9 cellular contexts compared by ENCODE assay signal in the genomic region with DNA sequence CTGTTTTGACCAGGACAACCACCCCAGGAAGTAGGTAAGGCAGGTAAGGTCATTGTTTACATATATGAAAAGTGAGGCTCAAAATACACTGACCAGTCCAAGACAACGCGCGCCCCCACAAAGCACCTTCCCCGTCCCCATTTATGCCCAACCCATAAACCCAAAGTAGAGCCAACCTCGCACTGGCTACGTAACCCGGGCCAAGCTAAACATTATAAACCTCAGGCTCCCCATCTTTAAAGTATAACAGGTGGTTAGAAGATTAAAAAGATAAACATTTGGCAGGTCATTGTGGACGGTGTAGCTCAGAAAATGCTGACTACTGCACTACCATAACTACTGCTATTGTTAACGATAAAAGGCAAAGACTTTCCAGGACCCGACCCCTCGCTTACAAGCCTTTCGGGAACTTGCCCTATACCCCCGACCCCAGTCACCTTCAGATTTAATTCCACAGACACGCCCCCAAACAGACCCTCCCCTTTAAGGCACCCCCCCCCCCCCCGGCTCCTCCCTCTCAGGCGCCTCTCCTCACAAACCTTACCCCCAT. TPM values are rescaled to one million over a fixed set of nuclear protein-coding genes. Genes with fewer than 3 reads are reported as not detected.
DNase-seq lines count a peak whose midpoint lies in the region; ATAC-seq and TF ChIP-seq lines count a peak whose summit lies in the region.
"Had no signal": no experiment of that assay in that cellular context is flagged by ENCODE, and none has a peak within 500 bp of the region (broad histone marks: within the 10 kb centered on the region; RNA-seq: fewer than 3 reads in every experiment).

No MANE protein-coding gene starts in this region.

- no peaks in the 10 kb centered on the region for H3K9me3 Mint-ChIP-seq in Calu3 (ENCODE audit: low read depth, unreplicated experiment)
- H3K9me3 Mint-ChIP-seq in stimulated activated naive B cell treated with anti-CD40 and anti-IgM and Interleukin-4, amounts not matched to agents 10 μg/mL and 1 μg/mL and 100 μg/mL, for 72 hours: no peaks in the 10 kb centered on the region

- no peak for TF ChIP-seq POLR2A in IMR-90 (IDR thresholded peaks at IDR 0.05; ENCODE audit: low read depth, low read length)

- H3K27ac Mint-ChIP-seq in Calu3 (ENCODE audit: unreplicated experiment): peak overlapping the region; percentile 94
- peak overlapping the region; percentile 95 for H3K27ac Mint-ChIP-seq in stimulated activated naive B cell treated with anti-CD40 and anti-IgM and Interleukin-4, amounts not matched to agents 10 μg/mL and 1 μg/mL and 100 μg/mL, for 72 hours

- H2AK5ac ChIP-seq in IMR-90 (ENCODE audit: low read depth, low read length): peak overlapping the region; percentile 57; the same call in 1 of the 2 replicates

- H3K4me1 ChIP-seq in IMR-90 (ENCODE audit: control insufficient read depth, insufficient read depth, low read length): peaks cover 3% of the 10 kb centered on the region

- no peaks in the 10 kb centered on the region for H3K9me3 ChIP-seq in IMR-90 (ENCODE audit: control insufficient read depth, insufficient read depth, low read length)

- peak overlapping the region; percentile 87 for H3K4me3 Mint-ChIP-seq in Calu3 (ENCODE audit: low read depth, unreplicated experiment)
- peak overlapping the region; percentile 99 for H3K4me3 Mint-ChIP-seq in stimulated activated naive B cell treated with anti-CD40 and anti-IgM and Interleukin-4, amounts not matched to agents 10 μg/mL and 1 μg/mL and 100 μg/mL, for 72 hours

- in situ Hi-C loops in IMR-90 (cut with MboI; ENCODE audit: low sequenced_read_pairs): loop anchor here (5.0 kb wide), 1 partner anchor 43 kb away; no protein-coding TSS in a partner anchor

- no peak overlapping the region; the same call in 1 of the 2 replicates for H4K5ac ChIP-seq in IMR-90 (ENCODE audit: low read depth, low read length)

- H3K27me3 Mint-ChIP-seq in Calu3 (ENCODE audit: unreplicated experiment): no peaks in the 10 kb centered on the region
- H3K27me3 Mint-ChIP-seq in stimulated activated naive B cell treated with anti-CD40 and anti-IgM and Interleukin-4, amounts not matched to agents 10 μg/mL and 1 μg/mL and 100 μg/mL, for 72 hours: no peaks in the 10 kb centered on the region

- H2AK9ac ChIP-seq in IMR-90 (replicated peaks; ENCODE audit: low read depth, low read length, poor library complexity): peak overlapping the region; percentile 87

- CTCF ChIA-PET in Calu3 (lab: Charles Lee) (interaction anchor here (0.8 kb wide), 1 partner anchor 739 kb away, joined by 6 read pairs; no protein-coding TSS in a partner anchor), IMR-90 (lab: Yijun Ruan, JAX) (no interaction called here)

- TF ChIP-seq CTCF in Calu3 (IDR thresholded peaks at IDR 0.05; ENCODE audit: unreplicated experiment) (no peak), IMR-90 (conservative IDR thresholded peaks at IDR 0.05; ENCODE audit: low read depth, low read length) (no peak)

- peak overlapping the region; percentile 12; the same call in 1 of the 2 replicates for H3K27ac ChIP-seq in IMR-90 (ENCODE audit: insufficient read depth, low read length)
- peak overlapping the region; percentile 62 for H3K27ac ChIP-seq in angular gyrus (ENCODE audit: low read depth, low read length)

- TF ChIP-seq RAD21 in IMR-90 (IDR thresholded peaks at IDR 0.05; ENCODE audit: low read length): no peak

- no peak overlapping the region for H2BK5ac ChIP-seq in IMR-90 (ENCODE audit: low read depth, low read length, poor library complexity, severe bottlenecking)

- H2BK15ac ChIP-seq in IMR-90 (ENCODE audit: low read depth, low read length): no peak overlapping the region

- 0 out of 2 replicates have a peak overlapping the region, but pooled peaks have one; percentile 32 for H2BK120ac ChIP-seq in IMR-90 (ENCODE audit: low read depth, low read length)

- no peak overlapping the region for H4K91ac ChIP-seq in IMR-90 (ENCODE audit: insufficient read depth, low read depth, low read length)

- ATAC-seq in IMR-90 (ENCODE audit: low read depth) (peak; percentile 47), GM21619 (IDR thresholded peaks at IDR 0.05; ENCODE audit: unreplicated experiment) (no peak)
- ATAC-seq in stimulated activated naive B cell treated with anti-CD40 and anti-IgM and Interleukin-4, amounts not matched to agents 10 μg/mL and 1 μg/mL and 100 μg/mL, for 72 hours (replicated peaks): no peak

- H3K79me1 ChIP-seq in IMR-90 (ENCODE audit: low read depth in 1 of 2, low read length in 2 of 2): peaks cover 21 to 43% of the 10 kb centered on the region in 2 experiments

- H3K56ac ChIP-seq in IMR-90 (ENCODE audit: extremely low read depth, insufficient read depth, low read length): peak overlapping the region; percentile 30; the same call in 1 of the 2 replicates

- H2AFZ ChIP-seq in IMR-90 (replicated peaks; ENCODE audit: low read length, poor library complexity): peak overlapping the region; percentile 93

- H3K9ac ChIP-seq in IMR-90 (ENCODE audit: low read depth, low read length): peak overlapping the region; percentile 60

- peak overlapping the region in 1 of 2 experiments; percentile 46; a peak in 1 of 4 replicates for H4K8ac ChIP-seq in IMR-90 (ENCODE audit: low read depth in 2 of 2, low read length in 2 of 2)

- 0 out of 2 replicates have a peak, but pooled peaks cover 4% of the 10 kb centered on the region for H3K9me1 ChIP-seq in IMR-90 (ENCODE audit: insufficient read depth, low read length)

- H3K23ac ChIP-seq in IMR-90 (ENCODE audit: low read depth, low read length): peak overlapping the region; percentile 82

- dilution Hi-C loops in IMR-90 (cut with HindIII; ENCODE audit: low sequenced_read_pairs, unreplicated experiment): no loop called here

- peak overlapping the region; percentile 86 for H3K14ac ChIP-seq in IMR-90 (replicated peaks; ENCODE audit: low read depth, low read length)

- H3K4me3 ChIP-seq in IMR-90 (ENCODE audit: insufficient read depth, low read depth, low read length): peak overlapping the region; percentile 57

- intact Hi-C loops in Calu3 (cut with micrococcal nuclease; ENCODE audit: unreplicated experiment) (loop anchor here (5.0 kb wide), 1 partner anchor 38 kb away; no protein-coding TSS in a partner anchor), IMR-90 (cut with micrococcal nuclease) (loop anchor here (1.0 to 2.0 kb wide), 3 partner anchors 39 to 65 kb away; no protein-coding TSS in a partner anchor)

- BruUV-seq in Calu3 (replicated peaks; lab: Mats Ljungman, UMichigan) (no TSS peak), IMR-90 (replicated peaks; lab: Mats Ljungman, UMichigan) (no TSS peak)

- H3K18ac ChIP-seq in IMR-90 (ENCODE audit: low read depth, low read length): no peak overlapping the region

- DNase-seq in Calu3 (no peak), IMR-90 (no peak), iPS-NIHi7 (ENCODE audit: extremely low spot score) (peak; percentile 54), NCI-H524 treated with DMSO at 0.1 percent for 48 hours (lab: John Stamatoyannopoulos, UW) (no peak), foreskin melanocyte (no peak)
- no peak for DNase-seq in stimulated activated naive B cell treated with anti-CD40 and anti-IgM and Interleukin-4, amounts not matched to agents 10 μg/mL and 1 μg/mL and 100 μg/mL, for 72 hours

- no peaks in the 10 kb centered on the region for H4K20me1 ChIP-seq in IMR-90 (ENCODE audit: insufficient read depth, low read length)

- peak overlapping the region; percentile 89 for H3K4me2 ChIP-seq in IMR-90 (ENCODE audit: low read depth, low read length)

- H3K27me3 ChIP-seq in IMR-90 (ENCODE audit: control insufficient read depth, insufficient read depth, low read length): no peaks in the 10 kb centered on the region

- POLR2A ChIA-PET in IMR-90 (lab: Charles Lee; ENCODE audit: unreplicated experiment): no interaction called here

- peaks cover 22% of the 10 kb centered on the region for H3K4me1 Mint-ChIP-seq in Calu3 (ENCODE audit: low read depth, unreplicated experiment)
- H3K4me1 Mint-ChIP-seq in stimulated activated naive B cell treated with anti-CD40 and anti-IgM and Interleukin-4, amounts not matched to agents 10 μg/mL and 1 μg/mL and 100 μg/mL, for 72 hours: peaks cover 28 to 54% of the 10 kb centered on the region in 2 donors

- peak overlapping the region; percentile 11; the same call in 1 of the 2 replicates for H3K4ac ChIP-seq in IMR-90 (ENCODE audit: low read depth, low read length)

- WGBS in IMR-90 (ENCODE audit: extremely low coverage in 2 of 2, insufficient read length in 1 of 2), 2 experiments: 0% methylated on average over 2 of the region's 16 CpGs; no CpG with 5 or more reads in 1 of the 2 experiments

- H3K36me3 ChIP-seq in IMR-90 (ENCODE audit: control insufficient read depth, insufficient read depth, low read length): no peaks in the 10 kb centered on the region

- H3K36me3 Mint-ChIP-seq in Calu3 (ENCODE audit: insufficient read depth, unreplicated experiment): peaks cover 37% of the 10 kb centered on the region
- peaks cover 8 to 9% of the 10 kb centered on the region in 2 donors for H3K36me3 Mint-ChIP-seq in stimulated activated naive B cell treated with anti-CD40 and anti-IgM and Interleukin-4, amounts not matched to agents 10 μg/mL and 1 μg/mL and 100 μg/mL, for 72 hours

- no peak overlapping the region for H2BK20ac ChIP-seq in IMR-90 (ENCODE audit: low read depth, low read length)

TF ChIP-seq in IMR-90, 13 proteins besides CTCF, POLR2A, EP300 and RAD21:
- TF ChIP-seq MAFK (IDR thresholded peaks at IDR 0.05; ENCODE audit: low read depth, low read length) (peak; percentile 91), MAZ (IDR thresholded peaks at IDR 0.05; ENCODE audit: borderline replicate concordance, low read depth, low read length) (no peak)

RNA-seq across cellular contexts. Expression of gene NUMA1, which starts 0.5 kb away (rescaled TPM):
- total RNA-seq in Calu3 (2022): 140 and 146 TPM in 2 replicates
- 56.7 and 61.7 TPM in 2 replicates for total RNA-seq in IMR-90 (2012; rRNA removed)
- 97.0 and 107 TPM in 2 replicates for polyA plus RNA-seq in IMR-90 (2012; rRNA removed)
- polyA plus RNA-seq in IMR-90 (2012; cell fraction: cytosol; rRNA removed): 29.3 and 55.3 TPM in 2 replicates
- polyA plus RNA-seq in IMR-90 (2012; cell fraction: nucleus; rRNA removed; ENCODE audit: low replicate concordance): 250 and 340 TPM in 2 replicates

RNA-seq across cellular contexts. Expression of gene LRRC51, which starts 0.8 kb away (rescaled TPM):
- total RNA-seq in Calu3 (2022) (8.5 and 11.0 TPM in 2 replicates), IMR-90 (2012; rRNA removed) (4.4 and 5.6 TPM in 2 replicates)
- polyA plus RNA-seq in IMR-90 (2012; rRNA removed): 5.3 and 6.3 TPM in 2 replicates
- 3.2 and 6.6 TPM in 2 replicates for polyA plus RNA-seq in IMR-90 (2012; cell fraction: cytosol; rRNA removed)
- polyA plus RNA-seq in IMR-90 (2012; cell fraction: nucleus; rRNA removed; ENCODE audit: low replicate concordance): 2.7 and 4.4 TPM in 2 replicates

RNA-seq across cellular contexts. Expression of gene LAMTOR1, which starts 23.2 kb away (rescaled TPM):
- total RNA-seq in Calu3 (2022) (67.1 and 73.5 TPM in 2 replicates), IMR-90 (2012; rRNA removed) (118 and 137 TPM in 2 replicates)
- polyA plus RNA-seq in IMR-90 (2012; rRNA removed): 126 and 131 TPM in 2 replicates
- 138 and 178 TPM in 2 replicates for polyA plus RNA-seq in IMR-90 (2012; cell fraction: cytosol; rRNA removed)
- 55.2 and 81.9 TPM in 2 replicates for polyA plus RNA-seq in IMR-90 (2012; cell fraction: nucleus; rRNA removed; ENCODE audit: low replicate concordance)

RNA-seq across cellular contexts. Expression of gene TOMT, which starts 25.9 kb away (rescaled TPM):
- not detected in 2 replicates for total RNA-seq in Calu3 (2022)
- not detected in 2 replicates for total RNA-seq in IMR-90 (2012; rRNA removed)
- polyA plus RNA-seq in IMR-90 (2012; rRNA removed): not detected in 2 replicates
- 0.05 TPM in 1 of 2 replicates, not detected in the other for polyA plus RNA-seq in IMR-90 (2012; cell fraction: cytosol; rRNA removed)
- 0.39 and 0.64 TPM in 2 replicates for polyA plus RNA-seq in IMR-90 (2012; cell fraction: nucleus; rRNA removed; ENCODE audit: low replicate concordance)
- total RNA-seq: NCI-H460 had no signal

RNA-seq across cellular contexts. Expression of gene ANAPC15, which starts 32.6 kb away (rescaled TPM):
- total RNA-seq in Calu3 (2022): 25.8 and 29.4 TPM in 2 replicates
- 66.3 and 108 TPM in 2 replicates for total RNA-seq in IMR-90 (2012; rRNA removed)
- 78.7 and 84.2 TPM in 2 replicates for polyA plus RNA-seq in IMR-90 (2012; rRNA removed)
- polyA plus RNA-seq in IMR-90 (2012; cell fraction: cytosol; rRNA removed): 46.5 and 88.3 TPM in 2 replicates
- 15.0 and 38.6 TPM in 2 replicates for polyA plus RNA-seq in IMR-90 (2012; cell fraction: nucleus; rRNA removed; ENCODE audit: low replicate concordance)
